In the genomic region with DNA sequence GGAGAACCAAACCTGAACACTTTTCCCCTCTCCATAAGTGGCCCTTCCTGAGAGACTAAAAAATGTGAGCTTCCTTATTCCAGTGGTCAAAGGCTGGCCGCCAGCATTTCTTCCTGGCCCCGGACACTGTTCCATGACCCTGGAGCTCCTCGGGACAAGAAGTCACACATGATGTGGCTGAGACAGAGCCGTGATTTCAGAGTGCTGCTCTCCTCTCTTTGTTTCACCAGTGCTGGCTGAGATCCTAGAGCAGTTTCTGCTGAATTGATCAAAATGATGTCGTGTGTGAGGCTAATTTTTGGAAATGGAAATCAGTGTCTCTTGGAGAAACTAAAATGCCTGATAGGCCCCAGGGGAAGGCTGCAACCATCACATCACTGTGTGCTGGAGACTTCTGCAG, we compare ENCODE assay signal across 19 cellular contexts.
DNase-seq lines count a peak whose midpoint lies in the region; ATAC-seq and TF ChIP-seq lines count a peak whose summit lies in the region.
"Had no signal": no experiment of that assay in that cellular context is flagged by ENCODE, and none has a peak within 500 bp of the region (broad histone marks: within the 10 kb centered on the region; RNA-seq: fewer than 3 reads in every experiment).

No MANE protein-coding gene starts in this region.

- no peak for TF ChIP-seq RAD21 in SK-N-SH (IDR thresholded peaks at IDR 0.05; ENCODE audit: low read length)

- no peak overlapping the region for H3K9ac ChIP-seq in SK-N-SH

- H3K27ac ChIP-seq in right atrium auricular region (no peak overlapping the region), osteoblast (ENCODE audit: low read depth, low read length) (peak overlapping the region; percentile 58), uterus (peak overlapping the region; percentile 3 to 23), SK-N-SH (ENCODE audit: low read depth in 2 of 2, low read length in 1 of 2) (no peak overlapping the region)
- H3K27ac ChIP-seq: foreskin keratinocyte, left lung, upper lobe of right lung had no signal

- ATAC-seq in Right ventricle myocardium superior (ENCODE audit: poor library complexity) (peak; percentile 70), left cardiac atrium (peak; percentile 61 to 73), GM18505 (IDR thresholded peaks at IDR 0.05; ENCODE audit: unreplicated experiment) (no peak)
- ATAC-seq: activated CD4-positive, CD25-positive, alpha-beta regulatory T cell treated with anti-CD3 and anti-CD28 coated beads, Interleukin-2, amount 50 U/mL, for 24 hours; foreskin keratinocyte; left lung; Panc1; stimulated activated memory B cell treated with anti-CD40 and anti-IgM and Interleukin-4, amounts not matched to agents 10 μg/mL and 1 μg/mL and 100 μg/mL, for 72 hours had no signal

- no peaks in the 10 kb centered on the region for H3K27me3 ChIP-seq in right atrium auricular region
- H3K27me3 ChIP-seq in osteoblast (ENCODE audit: insufficient read depth, low read length), result no peaks in the 10 kb centered on the region
- H3K27me3 ChIP-seq in uterus, result no peaks in the 10 kb centered on the region
- no peaks in the 10 kb centered on the region for H3K27me3 ChIP-seq in SK-N-SH (ENCODE audit: insufficient read depth)
- H3K27me3 ChIP-seq: foreskin keratinocyte, left lung, upper lobe of right lung had no signal

- H4K20me1 ChIP-seq in osteoblast (ENCODE audit: insufficient read depth, low read length) (no peaks in the 10 kb centered on the region), SK-N-SH (ENCODE audit: insufficient read depth) (no peaks in the 10 kb centered on the region)

- H3K4me1 ChIP-seq in right atrium auricular region, result no peaks in the 10 kb centered on the region
- H3K4me1 ChIP-seq in osteoblast (ENCODE audit: insufficient read depth, low read length), result peaks cover 29% of the 10 kb centered on the region
- no peaks in the 10 kb centered on the region for H3K4me1 ChIP-seq in uterus
- peaks cover 0 to 11% of the 10 kb centered on the region in 2 experiments; a peak in 2 of 4 replicates for H3K4me1 ChIP-seq in SK-N-SH (ENCODE audit: control insufficient read depth in 1 of 2, insufficient read depth in 2 of 2, low read depth in 1 of 2, low read length in 1 of 2)
- H3K4me1 ChIP-seq: left lung had no signal

- no peaks in the 10 kb centered on the region for H3K9me2 ChIP-seq in SK-N-SH

- H2AFZ ChIP-seq in osteoblast (ENCODE audit: low read length), result peak overlapping the region; percentile 52
- H2AFZ ChIP-seq in SK-N-SH (ENCODE audit: low read depth), result no peak overlapping the region

- H3K79me2 ChIP-seq in osteoblast (ENCODE audit: insufficient read depth, low read length) (no peaks in the 10 kb centered on the region), SK-N-SH (ENCODE audit: insufficient read depth) (no peaks in the 10 kb centered on the region)

- POLR2A ChIA-PET in SK-N-SH (lab: Yijun Ruan, JAX), result no interaction called here

- H3K9me3 ChIP-seq in right atrium auricular region (no peaks in the 10 kb centered on the region), osteoblast (ENCODE audit: low read depth, low read length) (no peaks in the 10 kb centered on the region), uterus (no peaks in the 10 kb centered on the region), SK-N-SH (no peaks in the 10 kb centered on the region)
- H3K9me3 ChIP-seq: left lung, upper lobe of right lung had no signal

- intact Hi-C loops in Right ventricle myocardium superior (cut with DNase I) (no loop called here), left cardiac atrium (cut with DNase I) (no loop called here), uterus (cut with DNase I; ENCODE audit: low total_unique reads) (no loop called here)

- H3K4me2 ChIP-seq in osteoblast (ENCODE audit: insufficient read depth, low read length) (no peak overlapping the region), SK-N-SH (no peak overlapping the region)

- no peak overlapping the region for H3K4me3 ChIP-seq in right atrium auricular region
- H3K4me3 ChIP-seq in osteoblast (ENCODE audit: insufficient read depth, low read length), result no peak overlapping the region
- no peak overlapping the region for H3K4me3 ChIP-seq in uterus
- no peak overlapping the region for H3K4me3 ChIP-seq in SK-N-SH (ENCODE audit: low read depth in 2 of 2, low read length in 1 of 2)
- H3K4me3 ChIP-seq: left lung, upper lobe of right lung had no signal

- TF ChIP-seq CTCF in right atrium auricular region (IDR thresholded peaks at IDR 0.05) (no peak), osteoblast (IDR thresholded peaks at IDR 0.05; ENCODE audit: extremely low read depth, low read depth, low read length) (no peak), uterus (IDR thresholded peaks at IDR 0.05) (no peak), SK-N-SH (IDR thresholded peaks at IDR 0.05) (no peak)

- H3K36me3 ChIP-seq in right atrium auricular region (no peaks in the 10 kb centered on the region), osteoblast (ENCODE audit: insufficient read depth, low read length) (no peaks in the 10 kb centered on the region), uterus (no peaks in the 10 kb centered on the region), SK-N-SH (replicated peaks in 1 of 2; ENCODE audit: control insufficient read depth in 1 of 2, insufficient read depth in 2 of 2, low read length in 1 of 2) (no peaks in the 10 kb centered on the region)
- H3K36me3 ChIP-seq: left lung, upper lobe of right lung had no signal

- TF ChIP-seq EP300 in SK-N-SH (IDR thresholded peaks at IDR 0.05; ENCODE audit: borderline replicate concordance in 1 of 2, low read depth in 1 of 2, low read length in 1 of 2), result no peak

- WGBS in SK-N-SH (ENCODE audit: low lambda C conversion rate), result 79% methylated on average over 2 of the region's 5 CpGs

- TF ChIP-seq POLR2A in uterus (IDR thresholded peaks at IDR 0.05) (no peak), GM18505 (IDR thresholded peaks at IDR 0.05; ENCODE audit: borderline replicate concordance, extremely low read depth, insufficient read depth, insufficient read length) (no peak)

- peaks cover 12% of the 10 kb centered on the region for H3F3A ChIP-seq in SK-N-SH (replicated peaks; ENCODE audit: insufficient read depth)

- DNase-seq in Right ventricle myocardium superior (peak; percentile 64), right atrium auricular region (ENCODE audit: low spot score) (no peak), left cardiac atrium (peak; percentile 26), osteoblast (ENCODE audit: insufficient read length, low spot score, missing footprints) (no peak), uterus (peak in 1 of 2 donors; percentile 63), SK-N-SH (no peak)
- DNase-seq in activated CD4-positive, alpha-beta T cell treated with anti-CD3 and anti-CD28 coated beads, Interleukin-2, amount 50 U/mL, for 1 hour, result no peak
- DNase-seq: amygdala, DMS79, foreskin keratinocyte, GOT3, left lung, NCI-H2171, T-helper 9 cell, upper lobe of right lung had no signal

- CTCF ChIA-PET in SK-N-SH (lab: Yijun Ruan, JAX), result interaction anchor here (1.2 to 1.5 kb wide), 2 partner anchors 60 to 271 kb away, joined by 3 to 4 read pairs; no protein-coding TSS in a partner anchor

TF ChIP-seq in SK-N-SH, 30 proteins besides CTCF, POLR2A, EP300 and RAD21:
- TF ChIP-seq MEF2A (IDR thresholded peaks at IDR 0.05; ENCODE audit: borderline replicate concordance, low read depth), result no peak
- TF ChIP-seq, protein P1, sequence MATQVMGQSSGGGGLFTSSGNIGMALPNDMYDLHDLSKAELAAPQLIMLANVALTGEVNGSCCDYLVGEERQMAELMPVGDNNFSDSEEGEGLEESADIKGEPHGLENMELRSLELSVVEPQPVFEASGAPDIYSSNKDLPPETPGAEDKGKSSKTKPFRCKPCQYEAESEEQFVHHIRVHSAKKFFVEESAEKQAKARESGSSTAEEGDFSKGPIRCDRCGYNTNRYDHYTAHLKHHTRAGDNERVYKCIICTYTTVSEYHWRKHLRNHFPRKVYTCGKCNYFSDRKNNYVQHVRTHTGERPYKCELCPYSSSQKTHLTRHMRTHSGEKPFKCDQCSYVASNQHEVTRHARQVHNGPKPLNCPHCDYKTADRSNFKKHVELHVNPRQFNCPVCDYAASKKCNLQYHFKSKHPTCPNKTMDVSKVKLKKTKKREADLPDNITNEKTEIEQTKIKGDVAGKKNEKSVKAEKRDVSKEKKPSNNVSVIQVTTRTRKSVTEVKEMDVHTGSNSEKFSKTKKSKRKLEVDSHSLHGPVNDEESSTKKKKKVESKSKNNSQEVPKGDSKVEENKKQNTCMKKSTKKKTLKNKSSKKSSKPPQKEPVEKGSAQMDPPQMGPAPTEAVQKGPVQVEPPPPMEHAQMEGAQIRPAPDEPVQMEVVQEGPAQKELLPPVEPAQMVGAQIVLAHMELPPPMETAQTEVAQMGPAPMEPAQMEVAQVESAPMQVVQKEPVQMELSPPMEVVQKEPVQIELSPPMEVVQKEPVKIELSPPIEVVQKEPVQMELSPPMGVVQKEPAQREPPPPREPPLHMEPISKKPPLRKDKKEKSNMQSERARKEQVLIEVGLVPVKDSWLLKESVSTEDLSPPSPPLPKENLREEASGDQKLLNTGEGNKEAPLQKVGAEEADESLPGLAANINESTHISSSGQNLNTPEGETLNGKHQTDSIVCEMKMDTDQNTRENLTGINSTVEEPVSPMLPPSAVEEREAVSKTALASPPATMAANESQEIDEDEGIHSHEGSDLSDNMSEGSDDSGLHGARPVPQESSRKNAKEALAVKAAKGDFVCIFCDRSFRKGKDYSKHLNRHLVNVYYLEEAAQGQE (IDR thresholded peaks at IDR 0.05; ENCODE audit: low read depth, low read length), result no peak
- no peak for TF ChIP-seq USF1 (IDR thresholded peaks at IDR 0.05; ENCODE audit: borderline replicate concordance, low read depth)
- TF ChIP-seq GATA2 (CRISPR knock-in tag; IDR thresholded peaks at IDR 0.05), result no peak
- TF ChIP-seq RXRA (IDR thresholded peaks at IDR 0.05; ENCODE audit: borderline replicate concordance, low read depth), result no peak
- TF ChIP-seq NFIC (IDR thresholded peaks at IDR 0.05; ENCODE audit: borderline replicate concordance), result no peak

Comparison
In these comparisons a context has a peak if more than half of its experiments do, and no peak if none do; other contexts are left out.
1. DNase-seq: peak in Right ventricle myocardium superior (single experiment) and left cardiac atrium (single experiment); none in right atrium auricular region (single experiment), osteoblast (single experiment), SK-N-SH (single experiment) and activated CD4-positive, alpha-beta T cell treated with anti-CD3 and anti-CD28 coated beads, Interleukin-2, amount 50 U/mL, for 1 hour (single experiment).
2. H3K27ac ChIP-seq: peak in osteoblast (single experiment) and uterus (2 of 2); none in right atrium auricular region (0 of 2) and SK-N-SH (0 of 2).